Comparison of ENCODE assay signal across 28 cellular contexts in the genomic region with DNA sequence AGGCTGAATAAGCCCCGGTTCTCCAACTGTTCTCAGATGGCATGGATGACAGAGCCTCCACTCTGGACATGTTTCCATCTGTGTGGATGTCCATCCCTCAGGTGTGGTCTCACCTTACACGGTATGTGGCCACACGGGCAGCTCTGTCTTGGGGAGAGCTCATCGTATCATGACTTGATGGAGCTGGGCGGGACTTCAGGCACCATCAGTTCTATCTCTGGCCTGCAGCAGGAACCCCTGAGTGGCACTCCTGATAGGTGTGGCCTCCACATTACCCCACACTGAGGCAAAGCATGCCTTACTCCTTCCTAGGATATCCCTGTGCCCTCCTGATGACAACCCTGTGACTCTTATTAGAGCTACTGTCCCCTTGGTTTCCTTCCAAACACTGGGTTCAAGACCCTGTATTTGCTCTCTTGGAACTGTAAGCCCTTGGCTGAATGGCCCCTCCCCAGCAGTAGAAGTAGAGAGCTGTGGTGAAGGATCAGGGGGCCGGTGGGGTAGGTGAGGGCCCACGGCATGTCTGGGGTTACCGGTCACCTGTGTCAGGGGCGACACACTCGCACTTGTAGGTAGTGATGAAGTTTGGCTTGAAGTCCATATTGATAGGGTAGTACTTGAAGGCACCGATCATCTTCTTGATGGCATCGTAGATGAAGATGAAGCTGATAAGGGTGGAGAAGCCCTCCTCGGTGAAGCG.
"Had no signal": no experiment of that assay in that cellular context is flagged by ENCODE, and none has a peak within 500 bp of the region (broad histone marks: within the 10 kb centered on the region; RNA-seq: fewer than 3 reads in every experiment).

No MANE protein-coding gene starts in this region.

- H3K4me3 ChIP-seq: ascending aorta, breast epithelium, esophagus muscularis mucosa, gastrocnemius medialis had no signal

- H3K27me3 ChIP-seq: ascending aorta, breast epithelium, esophagus muscularis mucosa, foreskin keratinocyte, gastrocnemius medialis had no signal

- DNase-seq: activated CD4-positive, alpha-beta memory T cell treated with anti-CD3 and anti-CD28 coated beads for 36 hours; activated CD4-positive, alpha-beta T cell treated with anti-CD3 and anti-CD28 coated beads for 36 hours; activated CD4-positive, alpha-beta T cell treated with anti-CD3 and anti-CD28 coated beads, Interleukin-2, amount 10 ng/mL, durations not matched to agents 24 days and 14 days; activated CD4-positive, CD25-positive, alpha-beta regulatory T cell; activated CD4-positive, CD25-positive, alpha-beta regulatory T cell treated with anti-CD3 and anti-CD28 coated beads, Interleukin-2, amount 50 U/mL, for 72 hours; activated CD8-positive, alpha-beta memory T cell treated with anti-CD3 and anti-CD28 coated beads, Interleukin-2, amount 10 ng/mL, durations not matched to agents 7 days and 5 days; activated CD8-positive, alpha-beta memory T cell treated with anti-CD3 and anti-CD28 coated beads, Interleukin-2, amount 50 U/mL, for 4 hours; activated CD8-positive, alpha-beta T cell treated with anti-CD3 and anti-CD28 coated beads, Interleukin-2, amount 10 ng/mL, durations not matched to agents 7 days and 5 days; activated gamma-delta T cell; activated naive CD4-positive, alpha-beta T cell; activated naive CD8-positive, alpha-beta T cell treated with anti-CD3 and anti-CD28 coated beads, Interleukin-2, amount 10 ng/mL, durations not matched to agents 7 days and 5 days; activated T-cell treated with anti-CD3 and anti-CD28 coated beads, Interleukin-2, amount 50 U/mL, for 1 hour; activated T-cell treated with anti-CD3 and anti-CD28 coated beads, Interleukin-2, amount 50 U/mL, for 48 hours; cortex of kidney; dermis blood vessel endothelial cell; effector CD4-positive, alpha-beta T cell; effector memory CD8-positive, alpha-beta T cell; foreskin keratinocyte; gastrocnemius medialis; T-helper 2 cell had no signal

- H3K27me3 Mint-ChIP-seq: activated CD4-positive, alpha-beta memory T cell treated with anti-CD3 and anti-CD28 coated beads for 36 hours; activated CD4-positive, alpha-beta T cell treated with anti-CD3 and anti-CD28 coated beads for 36 hours; activated CD4-positive, alpha-beta T cell treated with anti-CD3 and anti-CD28 coated beads, Interleukin-2, amount 10 ng/mL, durations not matched to agents 24 days and 14 days; activated CD8-positive, alpha-beta memory T cell treated with anti-CD3 and anti-CD28 coated beads, Interleukin-2, amount 10 ng/mL, durations not matched to agents 7 days and 5 days; activated naive CD8-positive, alpha-beta T cell treated with anti-CD3 and anti-CD28 coated beads, Interleukin-2, amount 10 ng/mL, durations not matched to agents 7 days and 5 days; central memory CD8-positive, alpha-beta T cell; effector memory CD8-positive, alpha-beta T cell had no signal

- H3K27ac ChIP-seq: ascending aorta, breast epithelium, esophagus muscularis mucosa, foreskin keratinocyte, gastrocnemius medialis had no signal

- H3K4me1 Mint-ChIP-seq: activated CD4-positive, alpha-beta T cell treated with anti-CD3 and anti-CD28 coated beads for 36 hours; brain had no signal

- H3K4me1 ChIP-seq: breast epithelium, foreskin keratinocyte had no signal

- H3K9me3 Mint-ChIP-seq: activated CD4-positive, alpha-beta memory T cell treated with anti-CD3 and anti-CD28 coated beads for 36 hours; activated CD4-positive, alpha-beta T cell treated with anti-CD3 and anti-CD28 coated beads, Interleukin-2, amount 10 ng/mL, durations not matched to agents 24 days and 14 days; activated naive CD4-positive, alpha-beta T cell treated with anti-CD3 and anti-CD28 coated beads, Interleukin-2, amount 10 ng/mL, durations not matched to agents 7 days and 5 days; activated naive CD4-positive, alpha-beta T cell treated with anti-CD3 and anti-CD28 coated beads, Interleukin-2, amount 50 U/mL, for 72 hours; activated naive CD8-positive, alpha-beta T cell treated with anti-CD3 and anti-CD28 coated beads, Interleukin-2, amount 10 ng/mL, durations not matched to agents 7 days and 5 days; activated T-helper 1 cell treated with anti-CD3 and anti-CD28 coated beads, Interleukin-12 subunit alpha, Interleukin-12 subunit beta, Interleukin-2, Interleukin-4 antibody, amounts not matched to agents 30 ng/mL and 10 ng/mL and 1 ng/mL, durations not matched to agents 14 hours and 24 hours and 36 hours; brain; central memory CD8-positive, alpha-beta T cell; effector memory CD8-positive, alpha-beta T cell had no signal

- H3K4me3 Mint-ChIP-seq: activated CD4-positive, alpha-beta memory T cell treated with anti-CD3 and anti-CD28 coated beads for 36 hours; activated CD4-positive, alpha-beta T cell treated with anti-CD3 and anti-CD28 coated beads for 36 hours; activated CD4-positive, alpha-beta T cell treated with anti-CD3 and anti-CD28 coated beads, Interleukin-2, amount 10 ng/mL, durations not matched to agents 24 days and 14 days; activated CD8-positive, alpha-beta memory T cell treated with anti-CD3 and anti-CD28 coated beads, Interleukin-2, amount 10 ng/mL, durations not matched to agents 7 days and 5 days; activated CD8-positive, alpha-beta T cell treated with anti-CD3 and anti-CD28 coated beads, Interleukin-2, amount 10 ng/mL, durations not matched to agents 7 days and 5 days; activated naive CD4-positive, alpha-beta T cell treated with anti-CD3 and anti-CD28 coated beads, Interleukin-2, amount 10 ng/mL, durations not matched to agents 7 days and 5 days; activated naive CD8-positive, alpha-beta T cell treated with anti-CD3 and anti-CD28 coated beads, Interleukin-2, amount 10 ng/mL, durations not matched to agents 7 days and 5 days; activated T-helper 1 cell treated with anti-CD3 and anti-CD28 coated beads, Interleukin-12 subunit alpha, Interleukin-12 subunit beta, Interleukin-2, Interleukin-4 antibody, amounts not matched to agents 30 ng/mL and 10 ng/mL and 1 ng/mL, durations not matched to agents 14 hours and 24 hours and 36 hours; brain; central memory CD8-positive, alpha-beta T cell; effector memory CD8-positive, alpha-beta T cell had no signal

- ATAC-seq: activated CD4-positive, alpha-beta T cell treated with anti-CD3 and anti-CD28 coated beads for 36 hours; activated CD8-positive, alpha-beta memory T cell treated with anti-CD3 and anti-CD28 coated beads, Interleukin-2, amount 10 ng/mL, durations not matched to agents 7 days and 5 days; activated CD8-positive, alpha-beta T cell treated with anti-CD3 and anti-CD28 coated beads, Interleukin-2, amount 10 ng/mL, durations not matched to agents 7 days and 5 days; activated naive CD4-positive, alpha-beta T cell treated with anti-CD3 and anti-CD28 coated beads, Interleukin-2, amount 50 U/mL, for 72 hours; effector memory CD8-positive, alpha-beta T cell; foreskin keratinocyte; gastrocnemius medialis had no signal

- H3K27ac Mint-ChIP-seq: activated CD4-positive, alpha-beta memory T cell treated with anti-CD3 and anti-CD28 coated beads for 36 hours; activated CD4-positive, alpha-beta T cell treated with anti-CD3 and anti-CD28 coated beads for 36 hours; activated CD4-positive, alpha-beta T cell treated with anti-CD3 and anti-CD28 coated beads, Interleukin-2, amount 10 ng/mL, durations not matched to agents 24 days and 14 days; activated CD8-positive, alpha-beta memory T cell treated with anti-CD3 and anti-CD28 coated beads, Interleukin-2, amount 10 ng/mL, durations not matched to agents 7 days and 5 days; activated CD8-positive, alpha-beta T cell treated with anti-CD3 and anti-CD28 coated beads, Interleukin-2, amount 10 ng/mL, durations not matched to agents 7 days and 5 days; activated naive CD4-positive, alpha-beta T cell treated with anti-CD3 and anti-CD28 coated beads, Interleukin-2, amount 10 ng/mL, durations not matched to agents 7 days and 5 days; activated naive CD4-positive, alpha-beta T cell treated with anti-CD3 and anti-CD28 coated beads, Interleukin-2, amount 50 U/mL, for 72 hours; activated naive CD8-positive, alpha-beta T cell treated with anti-CD3 and anti-CD28 coated beads, Interleukin-2, amount 10 ng/mL, durations not matched to agents 7 days and 5 days; activated T-helper 1 cell treated with anti-CD3 and anti-CD28 coated beads, Interleukin-12 subunit alpha, Interleukin-12 subunit beta, Interleukin-2, Interleukin-4 antibody, amounts not matched to agents 30 ng/mL and 10 ng/mL and 1 ng/mL, durations not matched to agents 14 hours and 24 hours and 36 hours; brain; effector memory CD8-positive, alpha-beta T cell had no signal

- H3K36me3 Mint-ChIP-seq: activated CD4-positive, alpha-beta memory T cell treated with anti-CD3 and anti-CD28 coated beads for 36 hours; activated CD8-positive, alpha-beta memory T cell treated with anti-CD3 and anti-CD28 coated beads, Interleukin-2, amount 10 ng/mL, durations not matched to agents 7 days and 5 days; activated naive CD4-positive, alpha-beta T cell treated with anti-CD3 and anti-CD28 coated beads, Interleukin-2, amount 10 ng/mL, durations not matched to agents 7 days and 5 days; activated naive CD4-positive, alpha-beta T cell treated with anti-CD3 and anti-CD28 coated beads, Interleukin-2, amount 50 U/mL, for 72 hours; activated naive CD8-positive, alpha-beta T cell treated with anti-CD3 and anti-CD28 coated beads, Interleukin-2, amount 10 ng/mL, durations not matched to agents 7 days and 5 days had no signal

- H3K36me3 ChIP-seq: ascending aorta, breast epithelium, gastrocnemius medialis had no signal

- H3K9me3 ChIP-seq: ascending aorta, breast epithelium, esophagus muscularis mucosa, gastrocnemius medialis had no signal
